8 cellular contexts compared by ENCODE assay signal in the genomic region with DNA sequence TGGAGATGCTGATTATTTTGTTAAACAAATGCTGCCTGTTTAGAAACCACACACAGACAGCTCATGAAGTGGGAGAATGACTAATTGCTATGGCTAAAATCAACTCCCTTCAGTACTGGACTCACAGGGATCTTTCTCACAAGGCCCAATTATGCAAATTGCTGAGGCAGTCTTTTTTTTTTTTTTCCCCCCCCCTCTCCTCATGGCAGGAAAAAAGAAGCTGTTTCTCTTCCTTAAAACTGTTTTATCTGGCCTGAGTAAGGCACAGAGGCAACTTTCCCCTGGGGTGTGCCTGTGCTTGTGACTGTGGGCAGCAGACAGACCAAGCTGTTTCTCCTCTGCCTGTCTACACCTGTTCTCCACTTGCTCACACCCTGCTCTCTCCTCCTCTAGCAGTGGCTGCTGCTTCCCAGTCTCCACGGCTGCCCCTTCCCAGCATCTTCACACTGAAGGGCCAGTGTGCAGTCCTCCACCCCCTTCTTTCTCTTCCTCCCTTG.
A peak's percentile ranks its signal among the peaks of the same experiment; 100 is the strongest.
DNase-seq lines count a peak whose midpoint lies in the region; ATAC-seq and TF ChIP-seq lines count a peak whose summit lies in the region.

No MANE protein-coding gene starts in this region.

- no peak for TF ChIP-seq CTCF in GM12865 (IDR thresholded peaks at IDR 0.05; ENCODE audit: insufficient read depth, low read depth, low read length, missing control alignments)

- intact Hi-C loops in left ventricle myocardium superior (cut with micrococcal nuclease) = no loop called here

- in situ Hi-C loops in SK-MEL-5 (cut with HindIII; ENCODE audit: low pct_unique_long_range_greater_than_20kb, low sequenced_read_pairs) = no loop called here

- no peak overlapping the region for H3K4me3 ChIP-seq in GM12865 (ENCODE audit: low read depth, low read length)

- DNase-seq in GM12865 (ENCODE audit: low read depth) = peak; percentile 64
- peak; percentile 70 for DNase-seq in SK-MEL-5 (ENCODE audit: low read depth, low spot score)
- no peak for DNase-seq in left ventricle myocardium superior
- no peak for DNase-seq in NCI-H446 (lab: John Stamatoyannopoulos, UW)
- DNase-seq in stimulated activated CD4-positive, alpha-beta T cell treated with anti-CD3 and anti-CD28 coated beads, Interleukin-15, amount 100 ng/mL, for 24 hours = no peak
- no peak for DNase-seq in superior temporal gyrus (ENCODE audit: extremely low spot score)
- DNase-seq in NCI-H774 (lab: John Stamatoyannopoulos, UW) = no peak

- peak; percentile 39 for ATAC-seq in HG02642 (IDR thresholded peaks at IDR 0.05; ENCODE audit: poor library complexity, unreplicated experiment)
- peak; percentile 14 for ATAC-seq in left ventricle myocardium superior

Comparison
In these comparisons a context has a peak if more than half of its experiments do, and no peak if none do; other contexts are left out.
1. DNase-seq: peak in GM12865 (single experiment) and SK-MEL-5 (single experiment); none in left ventricle myocardium superior (single experiment), NCI-H446 (0 of 2), stimulated activated CD4-positive, alpha-beta T cell treated with anti-CD3 and anti-CD28 coated beads, Interleukin-15, amount 100 ng/mL, for 24 hours (single experiment), superior temporal gyrus (single experiment) and NCI-H774 (single experiment).